1 cellular context compared by ENCODE assay signal in the genomic region with DNA sequence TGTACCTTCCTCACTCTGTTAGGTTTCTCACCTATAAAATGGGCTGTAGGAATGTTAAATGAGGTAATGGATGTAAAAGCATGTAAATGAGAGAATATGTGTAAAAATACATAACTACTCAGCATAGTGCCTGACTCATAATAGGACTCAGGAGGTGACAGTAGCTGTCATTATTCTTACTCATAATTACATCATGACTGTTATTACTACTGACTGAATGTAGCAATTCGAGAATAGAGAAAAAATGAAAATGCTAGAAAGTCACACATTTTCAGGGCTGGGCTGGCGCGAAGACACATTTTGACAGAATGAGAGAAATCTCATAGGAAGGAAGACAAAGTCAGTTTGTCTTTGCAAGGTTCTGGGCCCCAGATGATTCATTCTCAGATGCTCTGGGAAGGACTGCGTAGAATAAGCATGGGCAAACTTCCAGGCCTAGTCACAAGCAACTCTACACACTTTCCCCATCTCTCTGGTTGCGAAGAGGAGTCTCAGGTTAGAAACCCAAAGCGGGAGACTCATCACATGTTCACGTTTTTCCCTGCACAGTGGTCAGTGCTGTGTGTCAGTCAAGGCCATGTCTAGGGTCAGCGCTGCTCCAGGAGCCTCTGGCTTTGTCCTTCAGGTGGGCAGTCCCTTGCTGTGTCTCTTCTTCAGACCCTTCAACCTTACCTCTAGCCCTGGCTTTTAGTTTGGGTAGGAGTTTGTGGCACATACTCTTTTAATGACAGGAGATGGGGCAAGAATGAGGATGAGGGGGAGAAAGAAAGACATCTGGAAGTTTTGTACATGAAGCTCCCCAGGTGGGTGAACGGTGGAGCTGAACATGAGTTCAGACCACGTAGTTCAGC.
TF ChIP-seq lines count a peak whose summit lies in the region.

No MANE protein-coding gene starts in this region.

TF ChIP-seq in WTC11, 78 proteins besides CTCF, POLR2A, EP300 and RAD21 (continued from another document):
- TF ChIP-seq, protein P1, sequence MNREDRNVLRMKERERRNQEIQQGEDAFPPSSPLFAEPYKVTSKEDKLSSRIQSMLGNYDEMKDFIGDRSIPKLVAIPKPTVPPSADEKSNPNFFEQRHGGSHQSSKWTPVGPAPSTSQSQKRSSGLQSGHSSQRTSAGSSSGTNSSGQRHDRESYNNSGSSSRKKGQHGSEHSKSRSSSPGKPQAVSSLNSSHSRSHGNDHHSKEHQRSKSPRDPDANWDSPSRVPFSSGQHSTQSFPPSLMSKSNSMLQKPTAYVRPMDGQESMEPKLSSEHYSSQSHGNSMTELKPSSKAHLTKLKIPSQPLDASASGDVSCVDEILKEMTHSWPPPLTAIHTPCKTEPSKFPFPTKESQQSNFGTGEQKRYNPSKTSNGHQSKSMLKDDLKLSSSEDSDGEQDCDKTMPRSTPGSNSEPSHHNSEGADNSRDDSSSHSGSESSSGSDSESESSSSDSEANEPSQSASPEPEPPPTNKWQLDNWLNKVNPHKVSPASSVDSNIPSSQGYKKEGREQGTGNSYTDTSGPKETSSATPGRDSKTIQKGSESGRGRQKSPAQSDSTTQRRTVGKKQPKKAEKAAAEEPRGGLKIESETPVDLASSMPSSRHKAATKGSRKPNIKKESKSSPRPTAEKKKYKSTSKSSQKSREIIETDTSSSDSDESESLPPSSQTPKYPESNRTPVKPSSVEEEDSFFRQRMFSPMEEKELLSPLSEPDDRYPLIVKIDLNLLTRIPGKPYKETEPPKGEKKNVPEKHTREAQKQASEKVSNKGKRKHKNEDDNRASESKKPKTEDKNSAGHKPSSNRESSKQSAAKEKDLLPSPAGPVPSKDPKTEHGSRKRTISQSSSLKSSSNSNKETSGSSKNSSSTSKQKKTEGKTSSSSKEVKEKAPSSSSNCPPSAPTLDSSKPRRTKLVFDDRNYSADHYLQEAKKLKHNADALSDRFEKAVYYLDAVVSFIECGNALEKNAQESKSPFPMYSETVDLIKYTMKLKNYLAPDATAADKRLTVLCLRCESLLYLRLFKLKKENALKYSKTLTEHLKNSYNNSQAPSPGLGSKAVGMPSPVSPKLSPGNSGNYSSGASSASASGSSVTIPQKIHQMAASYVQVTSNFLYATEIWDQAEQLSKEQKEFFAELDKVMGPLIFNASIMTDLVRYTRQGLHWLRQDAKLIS (CRISPR knock-in tag; IDR thresholded peaks at IDR 0.05; ENCODE audit: borderline replicate concordance): no peak
- no peak for TF ChIP-seq ZNF423 (CRISPR knock-in tag; IDR thresholded peaks at IDR 0.05)
- TF ChIP-seq, protein P2, sequence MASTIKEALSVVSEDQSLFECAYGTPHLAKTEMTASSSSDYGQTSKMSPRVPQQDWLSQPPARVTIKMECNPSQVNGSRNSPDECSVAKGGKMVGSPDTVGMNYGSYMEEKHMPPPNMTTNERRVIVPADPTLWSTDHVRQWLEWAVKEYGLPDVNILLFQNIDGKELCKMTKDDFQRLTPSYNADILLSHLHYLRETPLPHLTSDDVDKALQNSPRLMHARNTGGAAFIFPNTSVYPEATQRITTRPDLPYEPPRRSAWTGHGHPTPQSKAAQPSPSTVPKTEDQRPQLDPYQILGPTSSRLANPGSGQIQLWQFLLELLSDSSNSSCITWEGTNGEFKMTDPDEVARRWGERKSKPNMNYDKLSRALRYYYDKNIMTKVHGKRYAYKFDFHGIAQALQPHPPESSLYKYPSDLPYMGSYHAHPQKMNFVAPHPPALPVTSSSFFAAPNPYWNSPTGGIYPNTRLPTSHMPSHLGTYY (CRISPR knock-in tag; IDR thresholded peaks at IDR 0.05): no peak
- no peak for TF ChIP-seq GRHL2 (CRISPR knock-in tag; IDR thresholded peaks at IDR 0.05; ENCODE audit: insufficient replicate concordance, severe bottlenecking)
- TF ChIP-seq CREM (CRISPR knock-in tag; IDR thresholded peaks at IDR 0.05): no peak
- no peak for TF ChIP-seq TCF7 (CRISPR knock-in tag; IDR thresholded peaks at IDR 0.05; ENCODE audit: low read depth)
TF ChIP-seq in WTC11: peak in this region for 0.
